8 cellular contexts compared by ENCODE assay signal in genomic region chrX:133776072-133776471, GRCh38.
DNase-seq lines count a peak whose midpoint lies in the region; ATAC-seq lines count a peak whose summit lies in the region.

No MANE protein-coding gene starts in this region.

- H3K4me1 Mint-ChIP-seq in activated naive CD8-positive, alpha-beta T cell treated with anti-CD3 and anti-CD28 coated beads, Interleukin-2, amount 10 ng/mL, durations not matched to agents 7 days and 5 days, result peaks cover 1% of the 10 kb centered on the region

- H3K27ac Mint-ChIP-seq in activated naive CD8-positive, alpha-beta T cell treated with anti-CD3 and anti-CD28 coated beads, Interleukin-2, amount 10 ng/mL, durations not matched to agents 7 days and 5 days, result no peak overlapping the region

- ATAC-seq in activated naive CD8-positive, alpha-beta T cell treated with anti-CD3 and anti-CD28 coated beads, Interleukin-2, amount 10 ng/mL, durations not matched to agents 7 days and 5 days (ENCODE audit: low read depth), result no peak
- ATAC-seq in GM21619 (IDR thresholded peaks at IDR 0.05; ENCODE audit: unreplicated experiment) (no peak), HG03439 (IDR thresholded peaks at IDR 0.05; ENCODE audit: unreplicated experiment) (no peak)

- no peaks in the 10 kb centered on the region for H3K36me3 Mint-ChIP-seq in activated naive CD8-positive, alpha-beta T cell treated with anti-CD3 and anti-CD28 coated beads, Interleukin-2, amount 10 ng/mL, durations not matched to agents 7 days and 5 days

- H3K9me3 Mint-ChIP-seq in activated naive CD8-positive, alpha-beta T cell treated with anti-CD3 and anti-CD28 coated beads, Interleukin-2, amount 10 ng/mL, durations not matched to agents 7 days and 5 days, result no peaks in the 10 kb centered on the region

- POLR2A ChIA-PET in activated naive CD8-positive, alpha-beta T cell treated with anti-CD3 and anti-CD28 coated beads, Interleukin-2, amount 10 ng/mL, durations not matched to agents 7 days and 5 days (lab: Charles Lee), result no interaction called here

- H3K27me3 Mint-ChIP-seq in activated naive CD8-positive, alpha-beta T cell treated with anti-CD3 and anti-CD28 coated beads, Interleukin-2, amount 10 ng/mL, durations not matched to agents 7 days and 5 days, result no peaks in the 10 kb centered on the region

- H3K4me3 Mint-ChIP-seq in activated naive CD8-positive, alpha-beta T cell treated with anti-CD3 and anti-CD28 coated beads, Interleukin-2, amount 10 ng/mL, durations not matched to agents 7 days and 5 days, result no peak overlapping the region

- DNase-seq in EL (peak; percentile 0), NCI-H1092 treated with DMSO at 0.1 percent for 48 hours (lab: John Stamatoyannopoulos, UW) (peak; percentile 23), midbrain (lab: John Stamatoyannopoulos, UW) (peak; percentile 2), NCI-H1048 (lab: John Stamatoyannopoulos, UW) (no peak), SHP77 treated with DMSO at 0.1 percent for 48 hours (lab: John Stamatoyannopoulos, UW) (no peak)
- DNase-seq in activated naive CD8-positive, alpha-beta T cell treated with anti-CD3 and anti-CD28 coated beads, Interleukin-2, amount 10 ng/mL, durations not matched to agents 7 days and 5 days, result peak; percentile 36

Comparison
In these comparisons a context has a peak if more than half of its experiments do, and no peak if none do; other contexts are left out.
1. DNase-seq: peak in EL (single experiment), NCI-H1092 treated with DMSO at 0.1 percent for 48 hours (single experiment), activated naive CD8-positive, alpha-beta T cell treated with anti-CD3 and anti-CD28 coated beads, Interleukin-2, amount 10 ng/mL, durations not matched to agents 7 days and 5 days (single experiment) and midbrain (single experiment); none in NCI-H1048 (single experiment) and SHP77 treated with DMSO at 0.1 percent for 48 hours (single experiment).